In the genomic region with DNA sequence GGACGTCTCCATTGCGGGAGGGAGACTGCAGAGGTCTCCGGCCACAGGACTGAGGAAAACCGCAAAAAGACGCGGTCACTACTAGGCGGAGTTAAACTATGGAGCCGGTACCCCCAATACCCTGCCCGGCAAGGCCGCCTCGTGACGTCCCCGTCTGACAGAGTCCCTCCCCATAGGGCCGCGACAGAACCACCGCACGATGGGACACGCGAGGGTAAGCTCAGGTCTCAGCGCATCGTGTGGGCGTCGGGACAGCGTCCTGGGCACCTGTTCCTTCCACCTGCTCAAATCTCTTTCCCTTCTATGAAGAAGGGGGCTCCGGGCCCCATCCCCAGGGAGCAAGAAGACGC, we compare ENCODE assay signal across 9 cellular contexts. TPM values are rescaled to one million over a fixed set of nuclear protein-coding genes. Genes with fewer than 3 reads are reported as not detected.
DNase-seq lines count a peak whose midpoint lies in the region; ATAC-seq, FAIRE-seq and TF ChIP-seq lines count a peak whose summit lies in the region.
"Had no signal": no experiment of that assay in that cellular context is flagged by ENCODE, and none has a peak within 500 bp of the region (broad histone marks: within the 10 kb centered on the region; RNA-seq: fewer than 3 reads in every experiment).

No MANE protein-coding gene starts in this region.

- H3K9me3 ChIP-seq in K562 (replicated peaks; ENCODE audit: control insufficient read depth, insufficient read depth, low read depth, low read length) = no peaks in the 10 kb centered on the region

- ATAC-seq in GM19025 (IDR thresholded peaks at IDR 0.05; ENCODE audit: low read depth, unreplicated experiment) (peak; percentile 14), HG03354 (IDR thresholded peaks at IDR 0.05; ENCODE audit: poor library complexity, severe bottlenecking, unreplicated experiment) (peak; percentile 30), K562 (peak; percentile 65)

- 0% methylated on average over 24 of the region's 26 CpGs for WGBS in K562 (ENCODE audit: insufficient coverage, low coverage, missing lambda C conversion rate)

- FAIRE-seq in K562 (lab: Jason Lieb, UNC) = peak; percentile 44
- FAIRE-seq: TTC549 had no signal

- CTCF ChIA-PET in BJ (lab: Yijun Ruan, JAX) = no interaction called here
- CTCF ChIA-PET in K562 (lab: Yijun Ruan, JAX; ENCODE audit: low intra/inter-chr PET ratio) = no interaction called here

- peak overlapping the region; percentile 94 for H3K27ac ChIP-seq in K562 (ENCODE audit: extremely low read depth, low read depth, low read length)

- H3K4me3 ChIP-seq in BJ (ENCODE audit: low read depth, low read length) (peak overlapping the region; percentile 72), K562 (peak overlapping the region; percentile 63)

- TF ChIP-seq RAD21 in K562 (CRISPR knock-in tag; conservative IDR thresholded peaks at IDR 0.05 in 1 of 2, IDR thresholded peaks at IDR 0.05 in 1 of 2) = no peak

- H4K20me1 ChIP-seq in K562 (replicated peaks; ENCODE audit: control insufficient read depth, insufficient read depth, low read length) = no peaks in the 10 kb centered on the region

- peak overlapping the region; percentile 87 to 94 for H3K9ac ChIP-seq in K562 (ENCODE audit: insufficient read depth in 1 of 2, low read depth in 2 of 2, low read length in 2 of 2)

- no peak for TF ChIP-seq EP300 in K562 (IDR thresholded peaks at IDR 0.05; ENCODE audit: low read length)

- peak overlapping the region; percentile 99 for H2AFZ ChIP-seq in K562 (ENCODE audit: low read depth, low read length)

- TF ChIP-seq CTCF in BJ (IDR thresholded peaks at IDR 0.05; ENCODE audit: insufficient read depth, low read depth, low read length) (no peak), K562 (IDR thresholded peaks at IDR 0.05 in 2 of 3, conservative IDR thresholded peaks at IDR 0.05 in 1 of 3; ENCODE audit: insufficient read depth in 2 of 3, low read depth in 1 of 3, low read length in 3 of 3) (no peak)

- no peak for TF ChIP-seq POLR2A in K562 (conservative IDR thresholded peaks at IDR 0.05)

- in situ Hi-C loops in K562 (cut with MboI) = no loop called here
- in situ Hi-C loops in KBM-7 (cut with MboI; ENCODE audit: low pct_unique_long_range_greater_than_20kb, low sequenced_read_pairs) = no loop called here

- DNase-seq in BJ (ENCODE audit: low read depth) (no peak), SKM-1 treated with dmso at 0.1 percent for 144 hours (lab: John Stamatoyannopoulos, UW; ENCODE audit: unreplicated experiment) (peak; percentile 62), K562 (ENCODE audit: extremely low read depth in 1 of 4, low spot score in 3 of 4) (peak in 2 of 4 experiments; percentile 52 to 68), iPS-NIHi11 (ENCODE audit: low spot score) (peak; percentile 54), KBM-7 (no peak)
- DNase-seq in stimulated activated CD4-positive, alpha-beta T cell treated with anti-CD3 and anti-CD28 coated beads, Interleukin-12 subunit alpha, Interleukin-12 subunit beta, amount 100 ng/mL, for 24 hours (ENCODE audit: low read depth in 2 of 2) = peak; percentile 55 to 69

- intact Hi-C loops in K562 (cut with micrococcal nuclease) = loop anchor here (5.0 kb wide), 1 partner anchor 77 kb away; a partner anchor contains a TSS

- BruUV-seq in K562 (replicated peaks; lab: Mats Ljungman, UMichigan) = TSS peak; percentile 83

- H3K4me1 ChIP-seq in K562 (replicated peaks in 1 of 2; ENCODE audit: control insufficient read depth in 2 of 2, insufficient read depth in 2 of 2, low read length in 2 of 2) = peaks cover 6 to 11% of the 10 kb centered on the region in 2 experiments; a peak in 4 of 5 replicates

- no peaks in the 10 kb centered on the region for H3K9me1 ChIP-seq in K562 (ENCODE audit: control insufficient read depth, insufficient read depth, low read length)

- H3K27me3 ChIP-seq in BJ (ENCODE audit: control insufficient read depth, insufficient read depth, low read length) = no peaks in the 10 kb centered on the region
- no peaks in the 10 kb centered on the region for H3K27me3 ChIP-seq in K562 (ENCODE audit: control insufficient read depth in 2 of 2, insufficient read depth in 2 of 2, low read length in 2 of 2)

- H3K4me2 ChIP-seq in K562 (ENCODE audit: insufficient read depth, low read length) = peak overlapping the region; percentile 90

- H3K79me2 ChIP-seq in K562 (ENCODE audit: control insufficient read depth, insufficient read depth, low read length) = peaks cover 18% of the 10 kb centered on the region

- POLR2A ChIA-PET in BJ (lab: Charles Lee) (no interaction called here), K562 (lab: Yijun Ruan, JAX) (interaction anchor here (0.6 to 1.4 kb wide), 7 partner anchors 9 to 1827 kb away, joined by 3 to 5 read pairs (median 3); no protein-coding TSS in a partner anchor)

- no peaks in the 10 kb centered on the region for H3K36me3 ChIP-seq in BJ (ENCODE audit: control insufficient read depth, insufficient read depth, low read length)
- no peaks in the 10 kb centered on the region for H3K36me3 ChIP-seq in K562 (ENCODE audit: control insufficient read depth, insufficient read depth, low read length)

TF ChIP-seq in K562, 482 proteins besides CTCF, POLR2A, EP300 and RAD21 (continues in another document):
- TF ChIP-seq, protein P1, sequence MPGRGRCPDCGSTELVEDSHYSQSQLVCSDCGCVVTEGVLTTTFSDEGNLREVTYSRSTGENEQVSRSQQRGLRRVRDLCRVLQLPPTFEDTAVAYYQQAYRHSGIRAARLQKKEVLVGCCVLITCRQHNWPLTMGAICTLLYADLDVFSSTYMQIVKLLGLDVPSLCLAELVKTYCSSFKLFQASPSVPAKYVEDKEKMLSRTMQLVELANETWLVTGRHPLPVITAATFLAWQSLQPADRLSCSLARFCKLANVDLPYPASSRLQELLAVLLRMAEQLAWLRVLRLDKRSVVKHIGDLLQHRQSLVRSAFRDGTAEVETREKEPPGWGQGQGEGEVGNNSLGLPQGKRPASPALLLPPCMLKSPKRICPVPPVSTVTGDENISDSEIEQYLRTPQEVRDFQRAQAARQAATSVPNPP (IDR thresholded peaks at IDR 0.05; ENCODE audit: borderline replicate concordance, insufficient read depth, insufficient read length) = no peak
- TF ChIP-seq TSC22D4 (tag; IDR thresholded peaks at IDR 0.05) (no peak), RUNX1 (IDR thresholded peaks at IDR 0.05; ENCODE audit: low read depth) (no peak), HMG20B (CRISPR knock-in tag; IDR thresholded peaks at IDR 0.05) (no peak), CHD1 (IDR thresholded peaks at IDR 0.05; ENCODE audit: low read length) (peak; percentile 59), ZNF197 (CRISPR knock-in tag; IDR thresholded peaks at IDR 0.05; ENCODE audit: low read depth) (no peak), ZNF165 (CRISPR knock-in tag; IDR thresholded peaks at IDR 0.05; ENCODE audit: borderline replicate concordance) (no peak), TBL1XR1 (IDR thresholded peaks at IDR 0.05; ENCODE audit: low read length in 2 of 2) (no peak)
- TF ChIP-seq, protein P2, sequence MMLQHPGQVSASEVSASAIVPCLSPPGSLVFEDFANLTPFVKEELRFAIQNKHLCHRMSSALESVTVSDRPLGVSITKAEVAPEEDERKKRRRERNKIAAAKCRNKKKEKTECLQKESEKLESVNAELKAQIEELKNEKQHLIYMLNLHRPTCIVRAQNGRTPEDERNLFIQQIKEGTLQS (IDR thresholded peaks at IDR 0.05) = no peak
- TF ChIP-seq, protein P2 (CRISPR knock-in tag; conservative IDR thresholded peaks at IDR 0.05) = 0 out of 2 replicates have a peak, but pooled peaks have one; percentile 52
- TF ChIP-seq, protein P3, sequence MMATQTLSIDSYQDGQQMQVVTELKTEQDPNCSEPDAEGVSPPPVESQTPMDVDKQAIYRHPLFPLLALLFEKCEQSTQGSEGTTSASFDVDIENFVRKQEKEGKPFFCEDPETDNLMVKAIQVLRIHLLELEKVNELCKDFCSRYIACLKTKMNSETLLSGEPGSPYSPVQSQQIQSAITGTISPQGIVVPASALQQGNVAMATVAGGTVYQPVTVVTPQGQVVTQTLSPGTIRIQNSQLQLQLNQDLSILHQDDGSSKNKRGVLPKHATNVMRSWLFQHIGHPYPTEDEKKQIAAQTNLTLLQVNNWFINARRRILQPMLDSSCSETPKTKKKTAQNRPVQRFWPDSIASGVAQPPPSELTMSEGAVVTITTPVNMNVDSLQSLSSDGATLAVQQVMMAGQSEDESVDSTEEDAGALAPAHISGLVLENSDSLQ (IDR thresholded peaks at IDR 0.05) = 0 out of 2 replicates have a peak, but pooled peaks have one; percentile 19

RNA-seq across cellular contexts. Expression of a gene that starts 35.2 kb away (rescaled TPM):
- 0.28 and 0.44 TPM in 2 replicates for polyA plus RNA-seq in BJ (2011; rRNA removed)
- polyA minus RNA-seq in BJ (2011; rRNA and poly(A)+ RNA removed) = 0.15 TPM in 1 of 2 replicates, not detected in the other
- not detected in 2 replicates for total RNA-seq in K562 (2011; cell fraction: chromatin; rRNA removed; ENCODE audit: low replicate concordance)
- not detected in 2 replicates for total RNA-seq in K562 (2011; cell fraction: nucleolus; rRNA removed)
- not detected in 2 replicates for total RNA-seq in K562 (2011; cell fraction: nucleoplasm; rRNA removed)
- total RNA-seq in K562 (2014; rRNA removed) = 0.29 TPM in 1 of 2 replicates, not detected in the other
- total RNA-seq in K562 (2014; rRNA removed; fragmentation: Illumina TruSeq; extraction: Trizol) = not detected in 2 replicates
- total RNA-seq in K562 (2015; rRNA removed; fragmentation: Illumina TruSeq; extraction: Trizol) = not detected in 2 replicates
- total RNA-seq in K562 (2021) = 0.27 and 0.60 TPM in 2 replicates
- 0.03 TPM in 1 of 2 replicates, not detected in the other for polyA plus RNA-seq in K562 (2011; rRNA removed)
- not detected in 2 replicates for polyA plus RNA-seq in K562 (2011; cell fraction: cytosol; rRNA removed)
- polyA plus RNA-seq in K562 (2011; cell fraction: nucleus; rRNA removed) = not detected in 2 replicates
- 0.03 and 0.33 TPM in 2 replicates for polyA plus RNA-seq in K562 (2012)
- 0.08 TPM in 1 of 2 replicates, not detected in the other for polyA plus RNA-seq in K562 (2014; fragmentation: Illumina TruSeq; extraction: Trizol)
- under 1 TPM in 1 of 2 experiments, not detected in 1; 0.08 TPM for polyA plus RNA-seq in K562 (2014; fragmentation: Nextera tagmentation; extraction: Ambion mirVana)
- not detected in 2 replicates for polyA plus RNA-seq in K562 (2014; rRNA removed)
- not detected in 2 replicates for polyA minus RNA-seq in K562 (2011; rRNA and poly(A)+ RNA removed)
- polyA minus RNA-seq in K562 (2011; cell fraction: cytosol; rRNA and poly(A)+ RNA removed) = not detected in 2 replicates
- polyA minus RNA-seq in K562 (2011; cell fraction: nucleus; rRNA and poly(A)+ RNA removed) = not detected in 2 replicates

Comparison
In these comparisons a context has a peak if more than half of its experiments do, and no peak if none do; other contexts are left out.
1. DNase-seq: peak in SKM-1 treated with dmso at 0.1 percent for 144 hours (single experiment), iPS-NIHi11 (single experiment) and stimulated activated CD4-positive, alpha-beta T cell treated with anti-CD3 and anti-CD28 coated beads, Interleukin-12 subunit alpha, Interleukin-12 subunit beta, amount 100 ng/mL, for 24 hours (2 of 2); none in BJ (single experiment) and KBM-7 (single experiment).
2. ATAC-seq: peak in every context shown above with its lines; median percentile 65 in K562; 30 in HG03354; 14 in GM19025.